Comparison of ENCODE assay signal across 8 cellular contexts in the genomic region with DNA sequence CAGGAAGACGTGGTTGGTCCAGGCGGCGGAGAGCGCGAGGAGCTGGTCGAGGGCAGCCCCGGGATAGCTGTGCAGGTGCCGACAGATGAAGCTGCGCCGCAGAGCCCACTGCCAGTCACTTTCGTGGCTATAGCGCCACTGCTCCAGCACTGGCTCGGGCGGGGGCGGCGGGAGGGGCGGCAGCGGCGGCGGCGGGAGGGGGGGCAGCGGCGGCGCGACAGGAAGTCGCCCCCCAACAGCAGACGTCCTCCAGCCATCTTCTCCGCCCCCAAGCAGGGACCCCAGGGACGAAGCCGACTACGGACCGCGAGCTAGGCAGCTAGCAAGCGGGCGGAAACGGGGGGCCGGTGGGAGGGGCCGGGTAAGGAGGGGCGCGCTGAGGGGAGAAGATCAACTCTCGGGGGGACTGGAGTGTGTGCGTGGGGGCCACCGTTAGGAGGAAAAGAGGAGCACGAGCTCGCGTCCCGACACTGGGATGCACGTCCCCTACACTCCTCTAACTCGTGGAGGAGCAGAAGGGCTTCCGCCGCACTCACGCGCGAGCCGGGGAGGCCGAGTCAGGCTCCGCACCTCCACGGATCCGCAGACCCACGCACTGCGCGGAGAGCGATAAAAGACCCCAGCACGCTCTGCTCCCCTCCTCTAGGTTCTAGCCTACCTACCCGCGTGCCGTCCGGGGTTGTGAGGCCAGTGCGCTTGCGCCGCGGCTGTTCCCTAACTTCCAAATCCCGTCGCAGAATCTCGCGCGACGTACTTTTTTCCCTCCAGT. TPM values are rescaled to one million over a fixed set of nuclear protein-coding genes. Genes with fewer than 3 reads are reported as not detected.
DNase-seq lines count a peak whose midpoint lies in the region; ATAC-seq and TF ChIP-seq lines count a peak whose summit lies in the region.

Gene NKRF, minus strand, starts transcription at position 686 of the 769 bp plus-strand sequence.

- peaks cover 14% of the 10 kb centered on the region; the same call in 1 of the 2 replicates for H3K36me3 ChIP-seq in DND-41 (ENCODE audit: insufficient read depth, low read length)

- H3K27ac ChIP-seq in DND-41 (ENCODE audit: low read length), result peak within 1 kb of the TSS; percentile 94
- peak within 1 kb of the TSS; percentile 83 for H3K27ac ChIP-seq in temporal lobe (ENCODE audit: low read depth, low read length)

- no peak for TF ChIP-seq RAD21 in Ishikawa (IDR thresholded peaks at IDR 0.05; ENCODE audit: low read depth)

- H3K4me1 ChIP-seq in DND-41 (ENCODE audit: insufficient read depth, low read length), result peaks cover 37% of the 10 kb centered on the region

- H3K9ac ChIP-seq in DND-41 (ENCODE audit: low read depth, low read length), result peak within 1 kb of the TSS; percentile 86

- peak within 1 kb of the TSS; percentile 88 for H3K4me2 ChIP-seq in DND-41 (ENCODE audit: insufficient read depth, low read length)

- H3K79me2 ChIP-seq in DND-41 (ENCODE audit: insufficient read depth, low read length), result peaks cover 53% of the 10 kb centered on the region

- peaks cover 26% of the 10 kb centered on the region; the same call in 1 of the 2 replicates for H4K20me1 ChIP-seq in DND-41 (ENCODE audit: insufficient read depth, low read length)

- no peaks in the 10 kb centered on the region for H3K27me3 ChIP-seq in DND-41 (ENCODE audit: insufficient read depth, low read length, poor library complexity)

- ATAC-seq in DND-41 (ENCODE audit: insufficient read depth, low read depth) (peak; percentile 77), GM21619 (IDR thresholded peaks at IDR 0.05; ENCODE audit: unreplicated experiment) (peak; percentile 79)

- TF ChIP-seq CTCF in DND-41 (IDR thresholded peaks at IDR 0.05; ENCODE audit: borderline replicate concordance, extremely low read depth, low read length, poor library complexity, severe bottlenecking), result no peak

- DNase-seq in DND-41, result peak; percentile 92
- DNase-seq in RPMI8226, result peak; percentile 96
- DNase-seq in activated gamma-delta T cell treated with Interleukin-2 at 50 U/mL for 16 hours, result peak; percentile 85
- peak; percentile 78 for DNase-seq in foreskin melanocyte
- peak; percentile 53 for DNase-seq in non-pigmented ciliary epithelial cell (ENCODE audit: low read depth)

- H3K4me3 ChIP-seq in DND-41 (ENCODE audit: low read depth in 1 of 2, low read length in 2 of 2), result peak within 1 kb of the TSS; percentile 53 to 84; a peak in 3 of 4 replicates

- TF ChIP-seq EP300 in Ishikawa (IDR thresholded peaks at IDR 0.05; ENCODE audit: borderline replicate concordance), result no peak

- H3K9me3 ChIP-seq in DND-41 (ENCODE audit: insufficient read depth, low read length, severe bottlenecking), result no peaks in the 10 kb centered on the region

- H2AFZ ChIP-seq in DND-41 (ENCODE audit: low read depth, low read length), result peak within 1 kb of the TSS; percentile 85

TF ChIP-seq in Ishikawa, 13 proteins besides CTCF, POLR2A, EP300 and RAD21:
- TF ChIP-seq, protein P1, sequence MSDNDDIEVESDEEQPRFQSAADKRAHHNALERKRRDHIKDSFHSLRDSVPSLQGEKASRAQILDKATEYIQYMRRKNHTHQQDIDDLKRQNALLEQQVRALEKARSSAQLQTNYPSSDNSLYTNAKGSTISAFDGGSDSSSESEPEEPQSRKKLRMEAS (IDR thresholded peaks at IDR 0.05), result peak; percentile 86
- TF ChIP-seq YY1 (IDR thresholded peaks at IDR 0.05; ENCODE audit: low read depth) (no peak), EGR1 (IDR thresholded peaks at IDR 0.05) (no peak), TCF12 (IDR thresholded peaks at IDR 0.05; ENCODE audit: low read depth) (0 out of 2 replicates have a peak, but pooled peaks have one; percentile 24), CEBPB (IDR thresholded peaks at IDR 0.05) (no peak), TAF1 (IDR thresholded peaks at IDR 0.05; ENCODE audit: low read depth) (peak; percentile 68), FOXM1 (IDR thresholded peaks at IDR 0.05; ENCODE audit: borderline replicate concordance, low read depth) (no peak)
- TF ChIP-seq, protein P2, sequence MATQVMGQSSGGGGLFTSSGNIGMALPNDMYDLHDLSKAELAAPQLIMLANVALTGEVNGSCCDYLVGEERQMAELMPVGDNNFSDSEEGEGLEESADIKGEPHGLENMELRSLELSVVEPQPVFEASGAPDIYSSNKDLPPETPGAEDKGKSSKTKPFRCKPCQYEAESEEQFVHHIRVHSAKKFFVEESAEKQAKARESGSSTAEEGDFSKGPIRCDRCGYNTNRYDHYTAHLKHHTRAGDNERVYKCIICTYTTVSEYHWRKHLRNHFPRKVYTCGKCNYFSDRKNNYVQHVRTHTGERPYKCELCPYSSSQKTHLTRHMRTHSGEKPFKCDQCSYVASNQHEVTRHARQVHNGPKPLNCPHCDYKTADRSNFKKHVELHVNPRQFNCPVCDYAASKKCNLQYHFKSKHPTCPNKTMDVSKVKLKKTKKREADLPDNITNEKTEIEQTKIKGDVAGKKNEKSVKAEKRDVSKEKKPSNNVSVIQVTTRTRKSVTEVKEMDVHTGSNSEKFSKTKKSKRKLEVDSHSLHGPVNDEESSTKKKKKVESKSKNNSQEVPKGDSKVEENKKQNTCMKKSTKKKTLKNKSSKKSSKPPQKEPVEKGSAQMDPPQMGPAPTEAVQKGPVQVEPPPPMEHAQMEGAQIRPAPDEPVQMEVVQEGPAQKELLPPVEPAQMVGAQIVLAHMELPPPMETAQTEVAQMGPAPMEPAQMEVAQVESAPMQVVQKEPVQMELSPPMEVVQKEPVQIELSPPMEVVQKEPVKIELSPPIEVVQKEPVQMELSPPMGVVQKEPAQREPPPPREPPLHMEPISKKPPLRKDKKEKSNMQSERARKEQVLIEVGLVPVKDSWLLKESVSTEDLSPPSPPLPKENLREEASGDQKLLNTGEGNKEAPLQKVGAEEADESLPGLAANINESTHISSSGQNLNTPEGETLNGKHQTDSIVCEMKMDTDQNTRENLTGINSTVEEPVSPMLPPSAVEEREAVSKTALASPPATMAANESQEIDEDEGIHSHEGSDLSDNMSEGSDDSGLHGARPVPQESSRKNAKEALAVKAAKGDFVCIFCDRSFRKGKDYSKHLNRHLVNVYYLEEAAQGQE (IDR thresholded peaks at IDR 0.05; ENCODE audit: low read depth), result no peak

RNA-seq across cellular contexts. Expression of gene NKRF, which starts in this region (rescaled TPM):
- total RNA-seq in temporal lobe, result 15.0 TPM

Comparison
In these comparisons a context has a peak if more than half of its experiments do, and no peak if none do; other contexts are left out.
1. Peak in every context shown above with its lines: DNase-seq, ATAC-seq, H3K4me3 ChIP-seq and H3K27ac ChIP-seq.